Comparison of ENCODE assay signal across 1 cellular context in genomic region chr14:76771432-76771980, GRCh38.
TF ChIP-seq lines count a peak whose summit lies in the region.

No MANE protein-coding gene starts in this region.

TF ChIP-seq in GM23338, 12 proteins besides CTCF, POLR2A, EP300 and RAD21 (continued from another document):
- TF ChIP-seq ZNF462 (CRISPR knock-in tag; IDR thresholded peaks at IDR 0.05) (no peak), JUNB (IDR thresholded peaks at IDR 0.05; ENCODE audit: unreplicated experiment) (no peak), NANOG (IDR thresholded peaks at IDR 0.05; ENCODE audit: borderline replicate concordance) (no peak), STAT1 (IDR thresholded peaks at IDR 0.05; ENCODE audit: unreplicated experiment) (no peak), EZH2 (IDR thresholded peaks at IDR 0.05; ENCODE audit: low read depth, unreplicated experiment) (no peak), ZNF114 (CRISPR knock-in tag; IDR thresholded peaks at IDR 0.05) (no peak), POLR2AphosphoS5 (IDR thresholded peaks at IDR 0.05; ENCODE audit: low read depth) (no peak), ZNF331 (CRISPR knock-in tag; IDR thresholded peaks at IDR 0.05; ENCODE audit: low read depth) (no peak), EZH2phosphoT487 (IDR thresholded peaks at IDR 0.05; ENCODE audit: unreplicated experiment) (no peak)
- TF ChIP-seq, protein P1, sequence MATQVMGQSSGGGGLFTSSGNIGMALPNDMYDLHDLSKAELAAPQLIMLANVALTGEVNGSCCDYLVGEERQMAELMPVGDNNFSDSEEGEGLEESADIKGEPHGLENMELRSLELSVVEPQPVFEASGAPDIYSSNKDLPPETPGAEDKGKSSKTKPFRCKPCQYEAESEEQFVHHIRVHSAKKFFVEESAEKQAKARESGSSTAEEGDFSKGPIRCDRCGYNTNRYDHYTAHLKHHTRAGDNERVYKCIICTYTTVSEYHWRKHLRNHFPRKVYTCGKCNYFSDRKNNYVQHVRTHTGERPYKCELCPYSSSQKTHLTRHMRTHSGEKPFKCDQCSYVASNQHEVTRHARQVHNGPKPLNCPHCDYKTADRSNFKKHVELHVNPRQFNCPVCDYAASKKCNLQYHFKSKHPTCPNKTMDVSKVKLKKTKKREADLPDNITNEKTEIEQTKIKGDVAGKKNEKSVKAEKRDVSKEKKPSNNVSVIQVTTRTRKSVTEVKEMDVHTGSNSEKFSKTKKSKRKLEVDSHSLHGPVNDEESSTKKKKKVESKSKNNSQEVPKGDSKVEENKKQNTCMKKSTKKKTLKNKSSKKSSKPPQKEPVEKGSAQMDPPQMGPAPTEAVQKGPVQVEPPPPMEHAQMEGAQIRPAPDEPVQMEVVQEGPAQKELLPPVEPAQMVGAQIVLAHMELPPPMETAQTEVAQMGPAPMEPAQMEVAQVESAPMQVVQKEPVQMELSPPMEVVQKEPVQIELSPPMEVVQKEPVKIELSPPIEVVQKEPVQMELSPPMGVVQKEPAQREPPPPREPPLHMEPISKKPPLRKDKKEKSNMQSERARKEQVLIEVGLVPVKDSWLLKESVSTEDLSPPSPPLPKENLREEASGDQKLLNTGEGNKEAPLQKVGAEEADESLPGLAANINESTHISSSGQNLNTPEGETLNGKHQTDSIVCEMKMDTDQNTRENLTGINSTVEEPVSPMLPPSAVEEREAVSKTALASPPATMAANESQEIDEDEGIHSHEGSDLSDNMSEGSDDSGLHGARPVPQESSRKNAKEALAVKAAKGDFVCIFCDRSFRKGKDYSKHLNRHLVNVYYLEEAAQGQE (IDR thresholded peaks at IDR 0.05; ENCODE audit: unreplicated experiment): no peak
